ENCODE assay signal across 15 cellular contexts in genomic region chr11:32439488-32440210, GRCh38. TPM values are rescaled to one million over a fixed set of nuclear protein-coding genes. Genes with fewer than 3 reads are reported as not detected.
DNase-seq lines count a peak whose midpoint lies in the region; ATAC-seq and TF ChIP-seq lines count a peak whose summit lies in the region.
"Had no signal": no experiment of that assay in that cellular context is flagged by ENCODE, and none has a peak within 500 bp of the region (broad histone marks: within the 10 kb centered on the region; RNA-seq: fewer than 3 reads in every experiment).

No MANE protein-coding gene starts in this region.

- no peak overlapping the region for H2BK120ac ChIP-seq in trophoblast cell (ENCODE audit: insufficient read depth, low read length, poor library complexity)

- no peak overlapping the region for H3K27ac ChIP-seq in trophoblast cell (ENCODE audit: low read depth, low read length)

- peaks cover 18 to 19% of the 10 kb centered on the region in 2 experiments for H3K4me1 ChIP-seq in trophoblast cell (ENCODE audit: control insufficient read depth in 1 of 2, insufficient read depth in 2 of 2, low read length in 2 of 2)

- peaks cover 86% of the 10 kb centered on the region for H3K27me3 ChIP-seq in H7 (ENCODE audit: control insufficient read depth, insufficient read depth, low read length)
- H3K27me3 ChIP-seq in trophoblast cell (ENCODE audit: insufficient read depth, low read length), result peaks cover 55% of the 10 kb centered on the region

- no peak overlapping the region for H3K14ac ChIP-seq in trophoblast cell (ENCODE audit: low read length)

- no peak overlapping the region for H2BK12ac ChIP-seq in trophoblast cell (ENCODE audit: low read length)

- no peak overlapping the region for H4K91ac ChIP-seq in trophoblast cell (ENCODE audit: low read depth, low read length)

- H4K12ac ChIP-seq in trophoblast cell (ENCODE audit: low read depth, low read length), result no peak overlapping the region

- no peak overlapping the region for H2BK5ac ChIP-seq in trophoblast cell (ENCODE audit: low read depth, low read length, poor library complexity)

- no peak overlapping the region for H3K9ac ChIP-seq in trophoblast cell (ENCODE audit: low read length)

- H2AFZ ChIP-seq in trophoblast cell (ENCODE audit: insufficient read depth, low read length, poor library complexity), result no peak overlapping the region

- H3K23ac ChIP-seq in trophoblast cell (ENCODE audit: low read length), result no peak overlapping the region

- WGBS in trophoblast cell (ENCODE audit: extremely low coverage, insufficient coverage, insufficient read length), result no CpG with 5 or more reads among the region's 21 CpGs

- H3K36me3 ChIP-seq in H7 (replicated peaks; ENCODE audit: control insufficient read depth, insufficient read depth, low read length) (no peaks in the 10 kb centered on the region), trophoblast cell (ENCODE audit: control insufficient read depth in 1 of 2, insufficient read depth in 2 of 2, low read length in 2 of 2) (no peaks in the 10 kb centered on the region)

- ATAC-seq in HG02973 (IDR thresholded peaks at IDR 0.05; ENCODE audit: unreplicated experiment), result no peak

- H3K79me1 ChIP-seq in trophoblast cell (ENCODE audit: low read length), result no peaks in the 10 kb centered on the region

- no peak for TF ChIP-seq CTCF in fibroblast of villous mesenchyme (IDR thresholded peaks at IDR 0.05; ENCODE audit: insufficient read depth, low read depth, low read length)

- H3K79me2 ChIP-seq in trophoblast cell (ENCODE audit: control insufficient read depth, insufficient read depth, low read length, poor library complexity), result no peaks in the 10 kb centered on the region

- no peak overlapping the region for H3K4ac ChIP-seq in trophoblast cell (ENCODE audit: low read depth, low read length)

- H3K4me3 ChIP-seq in H7 (ENCODE audit: insufficient read depth, low read depth, low read length) (0 out of 2 replicates have a peak overlapping the region, but pooled peaks have one; percentile 21), fibroblast of villous mesenchyme (ENCODE audit: low read depth, low read length) (peak overlapping the region; percentile 27), trophoblast cell (ENCODE audit: low read depth, low read length) (no peak overlapping the region)

- H3K9me3 ChIP-seq in trophoblast cell (ENCODE audit: insufficient read depth, low read depth, low read length), result peaks cover 6% of the 10 kb centered on the region

- DNase-seq in activated CD4-positive, alpha-beta T cell treated with anti-CD3 and anti-CD28 coated beads for 48 hours, result peak; percentile 15
- no peak for DNase-seq in activated CD4-positive, alpha-beta T cell treated with anti-CD3 and anti-CD28 coated beads for 1 hour
- DNase-seq in H7, result peak; percentile 45
- no peak for DNase-seq in fibroblast of villous mesenchyme (ENCODE audit: low read depth)
- DNase-seq in trophoblast cell, result no peak
- no peak for DNase-seq in RPMI8226
- DNase-seq in NCI-H1092 treated with DMSO at 0.1 percent for 48 hours (lab: John Stamatoyannopoulos, UW), result no peak
- DNase-seq: DND-41; NCI-H1694; nucleus accumbens; Right ventricle myocardium superior; stimulated activated CD4-positive, alpha-beta T cell treated with anti-CD3 and anti-CD28 coated beads, Interleukin-2, amount 100 ng/mL, for 48 hours had no signal

- no peak overlapping the region for H3K18ac ChIP-seq in trophoblast cell (ENCODE audit: low read length)

- no peak overlapping the region for H4K8ac ChIP-seq in trophoblast cell (ENCODE audit: low read depth, low read length)

- peak overlapping the region; percentile 57 for H3K4me2 ChIP-seq in trophoblast cell (ENCODE audit: low read length)

- no peak overlapping the region for H2AK5ac ChIP-seq in trophoblast cell (ENCODE audit: low read length)

RNA-seq across cellular contexts. Expression of gene WT1, which starts 4.3 kb away (rescaled TPM):
- total RNA-seq in H7 (2014; rRNA removed; shearing (Covaris generic)), result 0.10 TPM in 1 of 2 replicates, not detected in the other
- 5.8 and 16.4 TPM in 2 replicates for total RNA-seq in fibroblast of villous mesenchyme
- polyA plus RNA-seq in trophoblast cell (2013), result 1.1 and 1.3 TPM in 2 replicates
- total RNA-seq: cerebellum, frontal cortex had no signal

Comparison
In these comparisons a context has a peak if more than half of its experiments do, and no peak if none do; other contexts are left out.
1. DNase-seq: peak in activated CD4-positive, alpha-beta T cell treated with anti-CD3 and anti-CD28 coated beads for 48 hours (single experiment) and H7 (single experiment); none in activated CD4-positive, alpha-beta T cell treated with anti-CD3 and anti-CD28 coated beads for 1 hour (single experiment), fibroblast of villous mesenchyme (single experiment), trophoblast cell (0 of 2), RPMI8226 (single experiment) and NCI-H1092 treated with DMSO at 0.1 percent for 48 hours (single experiment).